In the genomic region with DNA sequence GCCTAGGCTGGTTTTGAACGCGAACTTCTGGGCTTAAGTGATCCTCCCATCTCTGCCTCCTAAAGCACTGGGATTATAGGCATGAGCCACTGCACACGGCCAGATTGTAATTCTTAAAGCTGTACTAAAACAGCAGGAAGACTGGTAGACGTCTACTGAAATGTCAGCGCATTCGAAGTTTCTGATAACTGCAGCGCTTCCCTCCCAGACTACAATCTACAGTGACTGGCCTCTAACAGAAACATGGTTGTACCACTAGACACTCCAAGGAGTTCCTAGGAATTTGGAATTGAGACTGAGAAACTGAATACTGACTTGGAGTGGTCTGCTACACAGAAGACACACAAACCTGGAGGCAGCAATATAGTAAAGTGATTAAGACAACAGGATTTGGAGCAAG, we compare ENCODE assay signal across 8 cellular contexts. TPM values are rescaled to one million over a fixed set of nuclear protein-coding genes. Genes with fewer than 3 reads are reported as not detected.
DNase-seq lines count a peak whose midpoint lies in the region; ATAC-seq and TF ChIP-seq lines count a peak whose summit lies in the region.

No MANE protein-coding gene starts in this region.

- no peaks in the 10 kb centered on the region for H4K20me1 ChIP-seq in osteoblast (ENCODE audit: insufficient read depth, low read length)

- TF ChIP-seq CTCF in esophagus squamous epithelium (IDR thresholded peaks at IDR 0.05) (no peak), osteoblast (IDR thresholded peaks at IDR 0.05; ENCODE audit: extremely low read depth, low read depth, low read length) (no peak)

- peaks cover 56% of the 10 kb centered on the region for H3K79me2 ChIP-seq in osteoblast (ENCODE audit: insufficient read depth, low read length)

- intact Hi-C loops in esophagus squamous epithelium (cut with DNase I), result no loop called here

- peak; percentile 3 for DNase-seq in GM04503 (ENCODE audit: low read depth)
- DNase-seq in SJSA1 (ENCODE audit: low read depth in 1 of 2, low spot score in 2 of 2), result peak in 1 of 2 experiments; percentile 9
- no peak for DNase-seq in esophagus squamous epithelium (lab: John Stamatoyannopoulos, UW)
- DNase-seq in osteoblast (ENCODE audit: insufficient read length, low spot score, missing footprints), result no peak
- DNase-seq in AML-193 (lab: John Stamatoyannopoulos, UW), result no peak
- DNase-seq in NCI-H1694 (lab: John Stamatoyannopoulos, UW), result no peak
- DNase-seq in inferior parietal cortex (ENCODE audit: extremely low spot score), result no peak

- ATAC-seq in GM18519 (IDR thresholded peaks at IDR 0.05; ENCODE audit: low FRiP score, unreplicated experiment), result no peak

- peaks cover 11% of the 10 kb centered on the region; the same call in 1 of the 2 replicates for H3K4me1 ChIP-seq in SJSA1 (replicated peaks)
- peaks cover 0 to 43% (median 23%) of the 10 kb centered on the region in 3 donors for H3K4me1 ChIP-seq in esophagus squamous epithelium
- H3K4me1 ChIP-seq in osteoblast (ENCODE audit: insufficient read depth, low read length), result peaks cover 14% of the 10 kb centered on the region

- no peak overlapping the region; the same call in 1 of the 2 replicates for H3K27ac ChIP-seq in SJSA1
- peak overlapping the region; percentile 92 to 99 (median 98) for H3K27ac ChIP-seq in esophagus squamous epithelium
- H3K27ac ChIP-seq in osteoblast (ENCODE audit: low read depth, low read length), result peak overlapping the region; percentile 99

- H3K27me3 ChIP-seq in SJSA1 (replicated peaks), result no peaks in the 10 kb centered on the region
- no peaks in the 10 kb centered on the region for H3K27me3 ChIP-seq in esophagus squamous epithelium
- no peaks in the 10 kb centered on the region for H3K27me3 ChIP-seq in osteoblast (ENCODE audit: insufficient read depth, low read length)

- peak overlapping the region; percentile 100 for H2AFZ ChIP-seq in osteoblast (ENCODE audit: low read length)

- peak overlapping the region; percentile 91 for H3K4me2 ChIP-seq in osteoblast (ENCODE audit: insufficient read depth, low read length)

- peak overlapping the region; percentile 76 for H3K4me3 ChIP-seq in SJSA1
- H3K4me3 ChIP-seq in esophagus squamous epithelium, result peak overlapping the region; percentile 76 to 89 (median 82)
- H3K4me3 ChIP-seq in osteoblast (ENCODE audit: insufficient read depth, low read length), result peak overlapping the region; percentile 78

- TF ChIP-seq POLR2A in esophagus squamous epithelium (IDR thresholded peaks at IDR 0.05), result no peak

- H3K36me3 ChIP-seq in SJSA1 (peaks cover 54% of the 10 kb centered on the region), esophagus squamous epithelium (peaks cover 0 to 57% (median 0%) of the 10 kb centered on the region in 3 donors), osteoblast (ENCODE audit: insufficient read depth, low read length) (peaks cover 24% of the 10 kb centered on the region)

- H3K9me3 ChIP-seq in SJSA1 (replicated peaks), result no peaks in the 10 kb centered on the region
- H3K9me3 ChIP-seq in esophagus squamous epithelium, result no peaks in the 10 kb centered on the region
- no peaks in the 10 kb centered on the region for H3K9me3 ChIP-seq in osteoblast (ENCODE audit: low read depth, low read length)

- 37 to 43% methylated on average over 6 to 7 of the region's 7 CpGs for WGBS in esophagus squamous epithelium, 2 donors

RNA-seq across cellular contexts. Expression of a gene that starts 1.0 kb away (rescaled TPM):
- total RNA-seq in SJSA1 (2014; rRNA removed; shearing (Covaris generic)), result 16.9 and 17.0 TPM in 2 replicates
- total RNA-seq in esophagus squamous epithelium, result 10 to 100 TPM in 2 of 4 donors, 1 to 10 TPM in 2; 5.0 to 19.8 (median 12.4) TPM
- 17.4 and 18.3 TPM in 2 replicates for total RNA-seq in osteoblast

RNA-seq across cellular contexts. Expression of a gene that starts 1.2 kb away (rescaled TPM):
- total RNA-seq in SJSA1 (2014; rRNA removed; shearing (Covaris generic)), result 19.0 and 55.2 TPM in 2 replicates
- total RNA-seq in esophagus squamous epithelium (10 to 100 TPM; 18.4 to 24.6 (median 22.5) TPM), osteoblast (13.8 and 14.5 TPM in 2 replicates)

RNA-seq across cellular contexts. Expression of a gene that starts 30.3 kb away (rescaled TPM):
- total RNA-seq in SJSA1 (2014; rRNA removed; shearing (Covaris generic)), result 6.4 and 7.8 TPM in 2 replicates
- total RNA-seq in esophagus squamous epithelium (1 to 10 TPM; 3.1 to 9.0 (median 6.1) TPM), osteoblast (17.4 and 23.3 TPM in 2 replicates)
